In genomic region chr5:81826128-81826527, GRCh38 we compare ENCODE assay signal across 17 cellular contexts.
DNase-seq lines count a peak whose midpoint lies in the region; ATAC-seq and TF ChIP-seq lines count a peak whose summit lies in the region.
"Had no signal": no experiment of that assay in that cellular context is flagged by ENCODE, and none has a peak within 500 bp of the region (broad histone marks: within the 10 kb centered on the region; RNA-seq: fewer than 3 reads in every experiment).

No MANE protein-coding gene starts in this region.

- no peak for TF ChIP-seq POLR2A in uterus (IDR thresholded peaks at IDR 0.05)

- no peak for ATAC-seq in HG03439 (IDR thresholded peaks at IDR 0.05; ENCODE audit: unreplicated experiment)
- ATAC-seq: GM12878 had no signal

- DNase-seq in NCI-H2171 treated with DMSO at 0.1 percent for 48 hours (lab: John Stamatoyannopoulos, UW): peak; percentile 4
- no peak for DNase-seq in NCI-H2171 (lab: John Stamatoyannopoulos, UW)
- DNase-seq in brain microvascular endothelial cell: no peak
- peak; percentile 38 for DNase-seq in iPS-NIHi7 (ENCODE audit: extremely low spot score)
- no peak for DNase-seq in uterus
- DNase-seq in activated T-cell treated with anti-CD3 and anti-CD28 coated beads, Interleukin-2, amount 50 U/mL, for 1 hour: no peak
- DNase-seq: activated CD4-positive, CD25-positive, alpha-beta regulatory T cell treated with anti-CD3 and anti-CD28 coated beads, Interleukin-2, amount 50 U/mL, for 72 hours; activated gamma-delta T cell treated with Interleukin-2 at 50 U/mL for 16 hours; CD8-positive, alpha-beta memory T cell; left lung; NCI-H226; stimulated activated CD4-positive, alpha-beta T cell treated with anti-CD3 and anti-CD28 coated beads, Interleukin-12 subunit alpha, Interleukin-12 subunit beta, amount 100 ng/mL, for 4 hours; stimulated activated naive CD4-positive, alpha-beta T cell treated with Interleukin-2 at 50 U/mL for 16 hours had no signal

- H3K27ac ChIP-seq in brain microvascular endothelial cell (no peak overlapping the region), subcutaneous abdominal adipose tissue (ENCODE audit: low read depth, low read length) (peak overlapping the region; percentile 85), uterus (no peak overlapping the region)
- H3K27ac ChIP-seq: left lung, upper lobe of left lung had no signal

- no peak overlapping the region for H3K9ac ChIP-seq in subcutaneous abdominal adipose tissue (ENCODE audit: low read length in 5 of 5)

- no peaks in the 10 kb centered on the region for H3K27me3 ChIP-seq in brain microvascular endothelial cell (replicated peaks)
- no peaks in the 10 kb centered on the region for H3K27me3 ChIP-seq in subcutaneous abdominal adipose tissue (ENCODE audit: control insufficient read depth in 5 of 5, insufficient read depth in 4 of 5, low read length in 5 of 5)
- H3K27me3 ChIP-seq in uterus: no peaks in the 10 kb centered on the region
- H3K27me3 ChIP-seq: left lung, upper lobe of left lung had no signal

- in situ Hi-C loops in brain microvascular endothelial cell (cut with HindIII; ENCODE audit: low pct_ligation_motif_present, low sequenced_read_pairs): no loop called here

- H3K4me3 ChIP-seq in brain microvascular endothelial cell (ENCODE audit: low read depth, low read length) (no peak overlapping the region), subcutaneous abdominal adipose tissue (ENCODE audit: low read depth in 1 of 5, low read length in 5 of 5) (no peak overlapping the region), uterus (no peak overlapping the region)
- H3K4me3 ChIP-seq: GM12878, left lung, upper lobe of left lung had no signal

- H3K4me1 ChIP-seq in subcutaneous abdominal adipose tissue (ENCODE audit: control insufficient read depth in 5 of 5, insufficient read depth in 5 of 5, low read length in 5 of 5) (peaks cover 0 to 27% (median 9%) of the 10 kb centered on the region in 5 donors), uterus (no peaks in the 10 kb centered on the region)
- H3K4me1 ChIP-seq: left lung, upper lobe of left lung had no signal

- TF ChIP-seq CTCF in brain microvascular endothelial cell (IDR thresholded peaks at IDR 0.05; ENCODE audit: low read depth, low read length, missing control alignments): peak; percentile 30
- TF ChIP-seq CTCF in uterus (IDR thresholded peaks at IDR 0.05): no peak

- intact Hi-C loops in uterus (cut with DNase I; ENCODE audit: low total_unique reads): no loop called here

- no peaks in the 10 kb centered on the region for H3K36me3 ChIP-seq in brain microvascular endothelial cell (replicated peaks)
- no peaks in the 10 kb centered on the region for H3K36me3 ChIP-seq in subcutaneous abdominal adipose tissue (ENCODE audit: control insufficient read depth in 5 of 5, insufficient read depth in 5 of 5, low read length in 5 of 5)
- no peaks in the 10 kb centered on the region for H3K36me3 ChIP-seq in uterus
- H3K36me3 ChIP-seq: left lung, upper lobe of left lung had no signal

- no peaks in the 10 kb centered on the region for H3K9me3 ChIP-seq in subcutaneous abdominal adipose tissue (ENCODE audit: control insufficient read depth in 5 of 5, low read length in 5 of 5)
- H3K9me3 ChIP-seq in uterus: no peaks in the 10 kb centered on the region
- H3K9me3 ChIP-seq: left lung, upper lobe of left lung had no signal

Comparison
In these comparisons a context has a peak if more than half of its experiments do, and no peak if none do; other contexts are left out.
1. DNase-seq: peak in NCI-H2171 treated with DMSO at 0.1 percent for 48 hours (single experiment) and iPS-NIHi7 (single experiment); none in NCI-H2171 (single experiment), brain microvascular endothelial cell (single experiment), uterus (0 of 2) and activated T-cell treated with anti-CD3 and anti-CD28 coated beads, Interleukin-2, amount 50 U/mL, for 1 hour (single experiment).